7 cellular contexts compared by ENCODE assay signal in the genomic region with DNA sequence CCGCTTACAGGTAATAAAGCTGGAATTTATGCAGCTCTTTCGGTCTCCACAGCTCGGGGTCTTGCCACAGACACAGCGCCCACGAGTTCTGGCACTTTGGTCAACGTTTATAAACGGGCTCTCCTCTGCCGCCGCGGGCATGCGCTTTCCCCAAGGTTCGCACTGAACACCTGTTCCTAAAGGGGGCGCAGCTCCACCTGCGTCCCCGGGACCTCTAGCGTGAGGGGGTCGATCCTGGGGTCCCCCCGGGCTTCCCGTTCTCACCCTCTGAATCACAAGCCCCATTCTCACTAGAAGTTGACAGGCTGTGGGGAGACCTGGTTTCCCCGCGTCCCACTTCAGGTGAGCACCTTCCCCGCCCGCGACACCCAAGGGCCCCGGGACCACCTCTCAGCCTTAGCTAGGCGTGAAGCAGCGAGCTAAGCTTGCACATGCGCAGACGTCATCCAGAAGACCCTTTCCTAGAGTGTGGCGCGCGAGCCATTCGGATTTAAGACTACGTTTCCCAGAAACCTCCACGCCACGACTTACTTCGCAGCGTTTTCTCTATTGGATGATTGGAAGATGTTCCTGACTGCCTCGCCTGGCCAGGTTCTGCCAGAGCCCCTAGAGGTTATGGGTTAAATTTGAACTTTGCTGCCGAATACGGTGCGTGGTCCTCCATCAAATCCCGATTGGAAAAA. TPM values are rescaled to one million over a fixed set of nuclear protein-coding genes. Genes with fewer than 3 reads are reported as not detected.
A peak's percentile ranks its signal among the peaks of the same experiment; 100 is the strongest.
DNase-seq lines count a peak whose midpoint lies in the region; ATAC-seq, FAIRE-seq and TF ChIP-seq lines count a peak whose summit lies in the region.

No MANE protein-coding gene starts in this region.

- TF ChIP-seq CTCF in cardiac fibroblast (IDR thresholded peaks at IDR 0.05; ENCODE audit: low read depth, low read length): peak; percentile 18

- peak overlapping the region in 20 of 21 experiments; percentile 0 to 88 (median 76) for H3K27ac ChIP-seq in skin epidermis

- no peak for TF ChIP-seq POLR2A in GM12892 (IDR thresholded peaks at IDR 0.05; ENCODE audit: low read depth, low read length)

- peak; percentile 93 for FAIRE-seq in GM12892 (lab: Jason Lieb, UNC)

- H3K4me3 ChIP-seq in cardiac fibroblast (replicated peaks in 1 of 2; ENCODE audit: low read depth in 2 of 2, low read length in 2 of 2) (peak overlapping the region; percentile 68 to 69), skin epidermis (peak overlapping the region; percentile 31 to 54 (median 41))

- peak; percentile 42 for DNase-seq in GM12892 (ENCODE audit: insufficient read length)
- DNase-seq in NCI-H128 (lab: John Stamatoyannopoulos, UW; ENCODE audit: unreplicated experiment): peak; percentile 95
- peak; percentile 57 for DNase-seq in SKM-1 (lab: John Stamatoyannopoulos, UW; ENCODE audit: unreplicated experiment)
- peak; percentile 80 to 84 for DNase-seq in cardiac fibroblast (ENCODE audit: low read depth in 2 of 2)
- DNase-seq in iPS-NIHi7 (ENCODE audit: extremely low spot score): peak; percentile 96

- ATAC-seq in HG02610 (IDR thresholded peaks at IDR 0.05; ENCODE audit: unreplicated experiment): peak; percentile 60

RNA-seq across cellular contexts. Expression of gene ZNF782, which starts 21.3 kb away (rescaled TPM):
- polyA plus RNA-seq in GM12892 (2012; ENCODE audit: missing spikeins): 3.7 TPM

RNA-seq across cellular contexts. Expression of gene NUTM2G, which starts 53.0 kb away (rescaled TPM):
- polyA plus RNA-seq in GM12892 (2012; ENCODE audit: missing spikeins): 0.64 TPM

Comparison
In these comparisons a context has a peak if more than half of its experiments do, and no peak if none do; other contexts are left out.
1. Peak in every context shown above with its lines: DNase-seq, ATAC-seq, H3K4me3 ChIP-seq and H3K27ac ChIP-seq.
2. DNase-seq: peak in every context shown above with its lines; median percentile 96 in iPS-NIHi7; 95 in NCI-H128; 82 in cardiac fibroblast; 57 in SKM-1; 42 in GM12892.